ENCODE assay signal across 21 cellular contexts in genomic region chr3:56860948-56861347, GRCh38. TPM values are rescaled to one million over a fixed set of nuclear protein-coding genes. Genes with fewer than 3 reads are reported as not detected.
DNase-seq lines count a peak whose midpoint lies in the region; ATAC-seq lines count a peak whose summit lies in the region.
"Had no signal": no experiment of that assay in that cellular context is flagged by ENCODE, and none has a peak within 500 bp of the region (broad histone marks: within the 10 kb centered on the region; RNA-seq: fewer than 3 reads in every experiment).

No MANE protein-coding gene starts in this region.

- H4K8ac ChIP-seq in mesendoderm (ENCODE audit: low read depth, low read length): no peak overlapping the region

- ATAC-seq in CD4-positive, CD25-positive, alpha-beta regulatory T cell (ENCODE audit: low read depth in 2 of 2): no peak
- ATAC-seq in activated T-cell treated with anti-CD3 and anti-CD28 coated beads, Interleukin-2, amount 50 U/mL, for 72 hours (replicated peaks in 1 of 2): no peak
- ATAC-seq in HG03460 (IDR thresholded peaks at IDR 0.05; ENCODE audit: unreplicated experiment) (no peak), GM21515 (IDR thresholded peaks at IDR 0.05; ENCODE audit: unreplicated experiment) (no peak)

- H3K79me1 ChIP-seq in mesendoderm (ENCODE audit: low read length): no peaks in the 10 kb centered on the region

- no peaks in the 10 kb centered on the region for H3K36me3 ChIP-seq in CD4-positive, CD25-positive, alpha-beta regulatory T cell (ENCODE audit: control insufficient read depth, insufficient read depth, low read length)
- no peaks in the 10 kb centered on the region for H3K36me3 ChIP-seq in CD8-positive, alpha-beta memory T cell (ENCODE audit: insufficient read depth, low read length)
- no peaks in the 10 kb centered on the region for H3K36me3 ChIP-seq in mesendoderm (ENCODE audit: control insufficient read depth, insufficient read depth, low read length)
- H3K36me3 ChIP-seq: left ventricle myocardium inferior, SJCRH30 had no signal

- no peak overlapping the region for H3K27ac ChIP-seq in CD4-positive, CD25-positive, alpha-beta regulatory T cell (ENCODE audit: insufficient read depth, low read length, poor library complexity, severe bottlenecking)
- H3K27ac ChIP-seq in CD8-positive, alpha-beta memory T cell (ENCODE audit: low read depth, low read length): no peak overlapping the region
- H3K27ac ChIP-seq in mesendoderm (ENCODE audit: low read depth, low read length): peak overlapping the region; percentile 38
- H3K27ac ChIP-seq: C4-2B, epithelial cell of prostate, left ventricle myocardium inferior, SJCRH30, VCaP had no signal

- H3K23ac ChIP-seq in mesendoderm (ENCODE audit: low read length): no peak overlapping the region

- no peak overlapping the region for H3K9ac ChIP-seq in mesendoderm (ENCODE audit: low read length)

- WGBS in mesendoderm (ENCODE audit: extremely low coverage, insufficient coverage, low lambda C conversion rate): no CpG with 5 or more reads among the region's 3 CpGs

- H3K27me3 ChIP-seq in CD4-positive, CD25-positive, alpha-beta regulatory T cell (ENCODE audit: control insufficient read depth, insufficient read depth, low read length): no peaks in the 10 kb centered on the region
- H3K27me3 ChIP-seq in CD8-positive, alpha-beta memory T cell (ENCODE audit: insufficient read depth, low read length, poor library complexity, severe bottlenecking): no peaks in the 10 kb centered on the region
- no peaks in the 10 kb centered on the region for H3K27me3 ChIP-seq in mesendoderm (ENCODE audit: insufficient read depth, low read length, poor library complexity)
- H3K27me3 ChIP-seq: SJCRH30 had no signal

- peaks cover 29% of the 10 kb centered on the region for H3K4me1 ChIP-seq in CD4-positive, CD25-positive, alpha-beta regulatory T cell (ENCODE audit: control insufficient read depth, insufficient read depth, low read length, poor library complexity, severe bottlenecking)
- H3K4me1 ChIP-seq in CD8-positive, alpha-beta memory T cell (ENCODE audit: insufficient read depth, low read length): peaks cover 34% of the 10 kb centered on the region
- peaks cover 3% of the 10 kb centered on the region for H3K4me1 ChIP-seq in mesendoderm (ENCODE audit: control insufficient read depth, low read depth, low read length)

- no peak overlapping the region for H2AK5ac ChIP-seq in mesendoderm (ENCODE audit: low read length)

- H2BK15ac ChIP-seq in mesendoderm (replicated peaks; ENCODE audit: low read depth): no peak overlapping the region

- H3K4me1 Mint-ChIP-seq in CD4-positive, CD25-positive, alpha-beta regulatory T cell: peaks cover 53 to 70% (median 59%) of the 10 kb centered on the region in 4 donors
- peaks cover 55 to 83% (median 76%) of the 10 kb centered on the region in 3 donors for H3K4me1 Mint-ChIP-seq in CD8-positive, alpha-beta memory T cell
- peaks cover 88% of the 10 kb centered on the region for H3K4me1 Mint-ChIP-seq in activated T-cell treated with anti-CD3 and anti-CD28 coated beads, Interleukin-2, amount 50 U/mL, for 72 hours (ENCODE audit: low read depth)

- no peak overlapping the region for H3K4ac ChIP-seq in mesendoderm (ENCODE audit: low read depth, low read length)

- H3K18ac ChIP-seq in mesendoderm (ENCODE audit: low read length): peak overlapping the region; percentile 44

- H3K9me3 ChIP-seq in CD4-positive, CD25-positive, alpha-beta regulatory T cell (ENCODE audit: control insufficient read depth in 2 of 2, low read length in 2 of 2): no peaks in the 10 kb centered on the region
- no peaks in the 10 kb centered on the region for H3K9me3 ChIP-seq in CD8-positive, alpha-beta memory T cell (ENCODE audit: low read length)
- H3K9me3 ChIP-seq: left ventricle myocardium inferior, SJCRH30 had no signal

- H3K4me2 ChIP-seq in mesendoderm (ENCODE audit: low read length): no peak overlapping the region

- H2BK5ac ChIP-seq in mesendoderm (ENCODE audit: low read length): no peak overlapping the region

- peaks cover 5% of the 10 kb centered on the region for H3K36me3 Mint-ChIP-seq in CD4-positive, CD25-positive, alpha-beta regulatory T cell
- peaks cover 0 to 8% (median 0%) of the 10 kb centered on the region in 3 donors for H3K36me3 Mint-ChIP-seq in CD8-positive, alpha-beta memory T cell
- H3K36me3 Mint-ChIP-seq in activated T-cell treated with anti-CD3 and anti-CD28 coated beads, Interleukin-2, amount 50 U/mL, for 72 hours (ENCODE audit: insufficient read depth in 2 of 2): peaks cover 0 to 7% of the 10 kb centered on the region in 2 donors
- H3K36me3 Mint-ChIP-seq: mesothelial cell of epicardium had no signal

- no peak overlapping the region for H2BK120ac ChIP-seq in mesendoderm (ENCODE audit: low read depth, low read length)

- H3K56ac ChIP-seq in mesendoderm (ENCODE audit: low read length): no peak overlapping the region

- no peak overlapping the region for H4K5ac ChIP-seq in mesendoderm (ENCODE audit: low read length)

- peak overlapping the region in 2 of 3 donors; percentile 67 to 74 for H3K27ac Mint-ChIP-seq in CD4-positive, CD25-positive, alpha-beta regulatory T cell
- H3K27ac Mint-ChIP-seq in CD8-positive, alpha-beta memory T cell: peak overlapping the region; percentile 40 to 85 (median 66)
- H3K27ac Mint-ChIP-seq in activated T-cell treated with anti-CD3 and anti-CD28 coated beads, Interleukin-2, amount 50 U/mL, for 72 hours: peak overlapping the region; percentile 49
- H3K27ac Mint-ChIP-seq: mesothelial cell of epicardium, progenitor cell of endocrine pancreas had no signal

- no peaks in the 10 kb centered on the region for H3K27me3 Mint-ChIP-seq in CD4-positive, CD25-positive, alpha-beta regulatory T cell
- no peaks in the 10 kb centered on the region for H3K27me3 Mint-ChIP-seq in CD8-positive, alpha-beta memory T cell
- no peaks in the 10 kb centered on the region for H3K27me3 Mint-ChIP-seq in activated T-cell treated with anti-CD3 and anti-CD28 coated beads, Interleukin-2, amount 50 U/mL, for 72 hours (ENCODE audit: low read depth)
- H3K27me3 Mint-ChIP-seq: progenitor cell of endocrine pancreas had no signal

- CTCF ChIA-PET in CD8-positive, alpha-beta memory T cell (lab: Charles Lee): interaction anchor here (2.5 kb wide), 1 partner anchor 128 kb away, joined by 7 read pairs; no protein-coding TSS in a partner anchor

- no peaks in the 10 kb centered on the region for H3K79me2 ChIP-seq in mesendoderm (ENCODE audit: control insufficient read depth, insufficient read depth, low read length)

- DNase-seq in CD4-positive, CD25-positive, alpha-beta regulatory T cell: no peak
- DNase-seq in CD8-positive, alpha-beta memory T cell: no peak
- no peak for DNase-seq in activated T-cell treated with anti-CD3 and anti-CD28 coated beads, Interleukin-2, amount 50 U/mL, for 72 hours
- DNase-seq in mesendoderm: peak; percentile 22
- no peak for DNase-seq in epidermal melanocyte (ENCODE audit: insufficient read length, low spot score)
- DNase-seq in NCI-H510A treated with DMSO at 0.1 percent for 48 hours (lab: John Stamatoyannopoulos, UW): no peak
- DNase-seq: activated effector memory CD4-positive, alpha-beta T cell treated with Interleukin-2 at 50 U/mL for 16 hours; DMS53; KBM-7; left ventricle myocardium inferior; NCI-H2171 treated with DMSO at 0.1 percent for 48 hours; NCI-H526 treated with DMSO at 0.1 percent for 48 hours; SJCRH30 had no signal

- H3K9me3 Mint-ChIP-seq in CD4-positive, CD25-positive, alpha-beta regulatory T cell: peaks cover 0 to 6% (median 0%) of the 10 kb centered on the region in 7 donors
- H3K9me3 Mint-ChIP-seq in CD8-positive, alpha-beta memory T cell: no peaks in the 10 kb centered on the region
- H3K9me3 Mint-ChIP-seq in activated T-cell treated with anti-CD3 and anti-CD28 coated beads, Interleukin-2, amount 50 U/mL, for 72 hours: peaks cover 0 to 7% of the 10 kb centered on the region in 2 donors
- H3K9me3 Mint-ChIP-seq: neural crest cell had no signal

- no peak overlapping the region for H3K4me3 ChIP-seq in CD4-positive, CD25-positive, alpha-beta regulatory T cell (ENCODE audit: low read depth, low read length)
- H3K4me3 ChIP-seq in CD8-positive, alpha-beta memory T cell (ENCODE audit: low read length): no peak overlapping the region
- H3K4me3 ChIP-seq in mesendoderm (ENCODE audit: low read length): no peak overlapping the region
- H3K4me3 ChIP-seq: left ventricle myocardium inferior, SJCRH30 had no signal

- peak overlapping the region in 2 of 4 donors; percentile 54 to 58 for H3K4me3 Mint-ChIP-seq in CD4-positive, CD25-positive, alpha-beta regulatory T cell
- peak overlapping the region in 5 of 7 donors; percentile 37 to 57 (median 52) for H3K4me3 Mint-ChIP-seq in CD8-positive, alpha-beta memory T cell
- H3K4me3 Mint-ChIP-seq in activated T-cell treated with anti-CD3 and anti-CD28 coated beads, Interleukin-2, amount 50 U/mL, for 72 hours: peak overlapping the region; percentile 38 to 50
- H3K4me3 Mint-ChIP-seq: mesothelial cell of epicardium, neural crest cell had no signal

- POLR2A ChIA-PET in CD8-positive, alpha-beta memory T cell (lab: Charles Lee): no interaction called here

RNA-seq across cellular contexts. Expression of gene ARHGEF3, which starts 59.2 kb away (rescaled TPM):
- total RNA-seq in CD4-positive, CD25-positive, alpha-beta regulatory T cell: 101 TPM
- 100 to 1,000 TPM in 3 of 4 donors, 10 to 100 TPM in 1; 87.8 to 137 (median 105) TPM for polyA plus RNA-seq in CD4-positive, CD25-positive, alpha-beta regulatory T cell
- total RNA-seq in CD8-positive, alpha-beta memory T cell: 10 to 100 TPM; 55.1 to 56.6 TPM
- 110 TPM for polyA plus RNA-seq in CD8-positive, alpha-beta memory T cell
- 10 to 100 TPM; 21.1 to 43.6 TPM for total RNA-seq in activated T-cell treated with anti-CD3 and anti-CD28 coated beads, Interleukin-2, amount 50 U/mL, for 72 hours
- 2.7 TPM for polyA plus RNA-seq in mesendoderm (2013, experiment 1 of 2)
- polyA plus RNA-seq in mesendoderm (2013, experiment 2 of 2): 2.8 TPM
